1 cellular context compared by ENCODE assay signal in genomic region chr17:29179232-29180036, GRCh38.
TF ChIP-seq lines count a peak whose summit lies in the region.

No MANE protein-coding gene starts in this region.

TF ChIP-seq in K562, 482 proteins besides CTCF, POLR2A, EP300 and RAD21 (continued from another document and continues in another):
- TF ChIP-seq E2F8 (IDR thresholded peaks at IDR 0.05; ENCODE audit: low read depth, partially characterized antibody) (no peak), ZNF644 (tag; IDR thresholded peaks at IDR 0.05; ENCODE audit: low read depth) (no peak), ZKSCAN3 (CRISPR knock-in tag; IDR thresholded peaks at IDR 0.05) (no peak), PRPF4 (IDR thresholded peaks at IDR 0.05; ENCODE audit: insufficient read depth, low read depth, low read length, poor library complexity, severe bottlenecking) (no peak), GTF2F1 (IDR thresholded peaks at IDR 0.05; ENCODE audit: low read depth, low read length) (no peak), TCFL5 (CRISPR knock-in tag; conservative IDR thresholded peaks at IDR 0.05) (no peak), ARID2 (IDR thresholded peaks at IDR 0.05) (no peak), ETS1 (conservative IDR thresholded peaks at IDR 0.05; ENCODE audit: control insufficient read depth, low read depth, low read length) (peak; percentile 76), PTBP1 (IDR thresholded peaks at IDR 0.05; ENCODE audit: low read depth, low read length) (no peak), AFF4 (CRISPR knock-in tag; IDR thresholded peaks at IDR 0.05) (no peak), EWSR1 (IDR thresholded peaks at IDR 0.05; ENCODE audit: borderline replicate concordance, low read depth, partially characterized antibody) (no peak), HOMEZ (CRISPR knock-in tag; IDR thresholded peaks at IDR 0.05) (no peak), FIP1L1 (IDR thresholded peaks at IDR 0.05; ENCODE audit: low read depth, low read length, poor library complexity, severe bottlenecking) (no peak), ZBTB2 (IDR thresholded peaks at IDR 0.05) (peak; percentile 87), SP2 (IDR thresholded peaks at IDR 0.05; ENCODE audit: extremely low read depth, low read depth, low read length, poor library complexity, severe bottlenecking) (no peak), KAT7 (CRISPR knock-in tag; IDR thresholded peaks at IDR 0.05; ENCODE audit: borderline replicate concordance) (no peak), MEIS2 (IDR thresholded peaks at IDR 0.05; ENCODE audit: partially characterized antibody) (peak; percentile 49), UBTF (IDR thresholded peaks at IDR 0.05; ENCODE audit: borderline replicate concordance in 1 of 2, low read depth in 2 of 2, low read length in 2 of 2) (0 out of 4 replicates have a peak, but pooled peaks of 1 of the 2 experiments have one; percentile 12), CBX2 (IDR thresholded peaks at IDR 0.05; ENCODE audit: insufficient read depth, low read length, poor library complexity, severe bottlenecking) (no peak), RBM34 (IDR thresholded peaks at IDR 0.05; ENCODE audit: borderline replicate concordance, insufficient read depth, low read length) (no peak), ZNF184 (CRISPR knock-in tag; IDR thresholded peaks at IDR 0.05) (no peak), ZNF639 (CRISPR knock-in tag; conservative IDR thresholded peaks at IDR 0.05 in 1 of 2, IDR thresholded peaks at IDR 0.05 in 1 of 2) (no peak), ZNF717 (CRISPR knock-in tag; IDR thresholded peaks at IDR 0.05) (no peak), RCOR1 (IDR thresholded peaks at IDR 0.05; ENCODE audit: borderline replicate concordance in 1 of 2, low read depth in 2 of 2, low read length in 2 of 2) (peak; percentile 87 to 90; a peak in 3 of 4 replicates), ZNF57 (CRISPR knock-in tag; IDR thresholded peaks at IDR 0.05) (no peak), ZNF707 (CRISPR knock-in tag; conservative IDR thresholded peaks at IDR 0.05) (no peak), ZNF23 (CRISPR knock-in tag; IDR thresholded peaks at IDR 0.05) (no peak), FOXP4 (CRISPR knock-in tag; IDR thresholded peaks at IDR 0.05; ENCODE audit: borderline replicate concordance) (no peak), NFATC3 (IDR thresholded peaks at IDR 0.05) (no peak), RAD51 (IDR thresholded peaks at IDR 0.05; ENCODE audit: borderline replicate concordance, low read depth) (no peak; the same call in 1 of the 2 replicates), MBD1 (CRISPR knock-in tag; IDR thresholded peaks at IDR 0.05) (no peak), ZBTB17 (CRISPR knock-in tag; IDR thresholded peaks at IDR 0.05) (no peak), ZNF431 (CRISPR knock-in tag; IDR thresholded peaks at IDR 0.05) (no peak), ZNF551 (CRISPR knock-in tag; IDR thresholded peaks at IDR 0.05) (no peak), SMAD1 (IDR thresholded peaks at IDR 0.05; ENCODE audit: low read depth, low read length, partially characterized antibody) (no peak), RUNX1 (IDR thresholded peaks at IDR 0.05; ENCODE audit: low read depth) (peak; percentile 85; the same call in 1 of the 2 replicates), HCFC1 (IDR thresholded peaks at IDR 0.05; ENCODE audit: low read depth, low read length) (peak; percentile 15; the same call in 1 of the 2 replicates), ZNF217 (CRISPR knock-in tag; IDR thresholded peaks at IDR 0.05) (no peak), ELK1 (CRISPR knock-in tag; IDR thresholded peaks at IDR 0.05) (no peak), RBFOX2 (IDR thresholded peaks at IDR 0.05; ENCODE audit: low read depth, low read length) (peak; percentile 77), SAFB2 (IDR thresholded peaks at IDR 0.05; ENCODE audit: borderline replicate concordance, low read depth, low read length, severe bottlenecking) (no peak)
